ENCODE assay signal across 10 cellular contexts in genomic region chr12:31890295-31891285, GRCh38.
A peak's percentile ranks its signal among the peaks of the same experiment; 100 is the strongest.
DNase-seq lines count a peak whose midpoint lies in the region; ATAC-seq and TF ChIP-seq lines count a peak whose summit lies in the region.
"Had no signal": no experiment of that assay in that cellular context is flagged by ENCODE, and none has a peak within 500 bp of the region (broad histone marks: within the 10 kb centered on the region; RNA-seq: fewer than 3 reads in every experiment).

No MANE protein-coding gene starts in this region.

- no peak for TF ChIP-seq CTCF in Loucy (conservative IDR thresholded peaks at IDR 0.05; ENCODE audit: low read length)

- no peaks in the 10 kb centered on the region for H3K27me3 ChIP-seq in Loucy (ENCODE audit: insufficient read depth, low read length, poor library complexity, severe bottlenecking)

- no peak overlapping the region for H3K27ac ChIP-seq in caudate nucleus (ENCODE audit: low read depth, low read length)
- H3K27ac ChIP-seq: prostate gland had no signal

- H3F3A ChIP-seq in Loucy (ENCODE audit: low read depth), result peaks cover 9% of the 10 kb centered on the region

- peak overlapping the region; percentile 70 for H3K4me2 ChIP-seq in Loucy (ENCODE audit: low read depth, low read length, poor library complexity, severe bottlenecking)

- H3K4me3 ChIP-seq in Loucy (ENCODE audit: low read length, poor library complexity, severe bottlenecking), result peak overlapping the region; percentile 39
- H3K4me3 ChIP-seq: prostate gland had no signal

- peak; percentile 49 for ATAC-seq in GM18868 (IDR thresholded peaks at IDR 0.05; ENCODE audit: unreplicated experiment)

- DNase-seq in AML-193 (lab: John Stamatoyannopoulos, UW), result peak; percentile 81 to 82
- DNase-seq in central memory CD4-positive, alpha-beta T cell, result peak; percentile 73
- no peak for DNase-seq in caudate nucleus (lab: John Stamatoyannopoulos, UW)
- no peak for DNase-seq in occipital lobe (lab: John Stamatoyannopoulos, UW)
- DNase-seq in NCI-H2171 (lab: John Stamatoyannopoulos, UW), result no peak
- DNase-seq in NCI-H748 (lab: John Stamatoyannopoulos, UW; ENCODE audit: unreplicated experiment), result no peak
- DNase-seq: NCI-H82 had no signal

- H4K20me1 ChIP-seq in Loucy (ENCODE audit: insufficient read depth, low read length, poor library complexity, severe bottlenecking), result no peaks in the 10 kb centered on the region

- peaks cover 3% of the 10 kb centered on the region; the same call in 1 of the 2 replicates for H3K36me3 ChIP-seq in Loucy (ENCODE audit: insufficient read depth, low read length)
- H3K36me3 ChIP-seq: prostate gland had no signal

- H3K9me2 ChIP-seq in Loucy (replicated peaks; ENCODE audit: low read depth, low read length), result no peaks in the 10 kb centered on the region

- no peaks in the 10 kb centered on the region for H3K79me2 ChIP-seq in Loucy (ENCODE audit: insufficient read depth, low read length)

- H3K9ac ChIP-seq in Loucy (ENCODE audit: low read depth, low read length, poor library complexity, severe bottlenecking), result peak overlapping the region; percentile 12

- H3K9me3 ChIP-seq in Loucy (ENCODE audit: insufficient read depth, low read depth, low read length), result peaks cover 52% of the 10 kb centered on the region
- H3K9me3 ChIP-seq: prostate gland had no signal

- H2AFZ ChIP-seq in Loucy (ENCODE audit: low read length), result no peak overlapping the region

- H3K4me1 ChIP-seq in Loucy (ENCODE audit: insufficient read depth, low read length, poor library complexity, severe bottlenecking), result peaks cover 20% of the 10 kb centered on the region
- H3K4me1 ChIP-seq: prostate gland had no signal

Comparison
In these comparisons a context has a peak if more than half of its experiments do, and no peak if none do; other contexts are left out.
1. DNase-seq: peak in AML-193 (2 of 2) and central memory CD4-positive, alpha-beta T cell (single experiment); none in caudate nucleus (0 of 61), occipital lobe (single experiment), NCI-H2171 (single experiment) and NCI-H748 (single experiment).